In genomic region chr5:124453221-124454032, GRCh38 we compare ENCODE assay signal across 8 cellular contexts.
DNase-seq lines count a peak whose midpoint lies in the region; ATAC-seq, FAIRE-seq and TF ChIP-seq lines count a peak whose summit lies in the region.

No MANE protein-coding gene starts in this region.

- no peaks in the 10 kb centered on the region for H3K36me3 Mint-ChIP-seq in activated CD4-positive, alpha-beta T cell treated with anti-CD3 and anti-CD28 coated beads, Interleukin-2, amount 10 ng/mL, durations not matched to agents 24 days and 14 days (ENCODE audit: low read depth)
- H3K36me3 Mint-ChIP-seq in CD8-positive, alpha-beta T cell, result no peaks in the 10 kb centered on the region

- H2AFZ ChIP-seq in osteoblast (ENCODE audit: low read length), result no peak overlapping the region

- no peak overlapping the region for H3K27ac Mint-ChIP-seq in activated CD4-positive, alpha-beta T cell treated with anti-CD3 and anti-CD28 coated beads, Interleukin-2, amount 10 ng/mL, durations not matched to agents 24 days and 14 days
- H3K27ac Mint-ChIP-seq in CD8-positive, alpha-beta T cell, result no peak overlapping the region

- peaks cover 50% of the 10 kb centered on the region for H3K4me1 ChIP-seq in SJSA1 (replicated peaks)
- peaks cover 18% of the 10 kb centered on the region for H3K4me1 ChIP-seq in osteoblast (ENCODE audit: insufficient read depth, low read length)
- H3K4me1 ChIP-seq in mesendoderm (ENCODE audit: control insufficient read depth, low read depth, low read length), result no peaks in the 10 kb centered on the region
- H3K4me1 ChIP-seq in CD8-positive, alpha-beta T cell (ENCODE audit: insufficient read depth, low read length), result no peaks in the 10 kb centered on the region

- no peak overlapping the region for H4K8ac ChIP-seq in mesendoderm (ENCODE audit: low read depth, low read length)

- H3K4me3 ChIP-seq in SJSA1 (no peak overlapping the region), osteoblast (ENCODE audit: insufficient read depth, low read length) (no peak overlapping the region), mesendoderm (ENCODE audit: low read length) (no peak overlapping the region)
- H3K4me3 ChIP-seq in CD8-positive, alpha-beta T cell (ENCODE audit: low read depth, low read length), result no peak overlapping the region

- CTCF ChIA-PET in CD8-positive, alpha-beta T cell (lab: Charles Lee), result no interaction called here

- H3K36me3 ChIP-seq in SJSA1 (no peaks in the 10 kb centered on the region), osteoblast (ENCODE audit: insufficient read depth, low read length) (no peaks in the 10 kb centered on the region), mesendoderm (ENCODE audit: control insufficient read depth, insufficient read depth, low read length) (no peaks in the 10 kb centered on the region)
- H3K36me3 ChIP-seq in CD8-positive, alpha-beta T cell (ENCODE audit: insufficient read depth, low read length), result no peaks in the 10 kb centered on the region

- no peak overlapping the region for H3K4ac ChIP-seq in mesendoderm (ENCODE audit: low read depth, low read length)

- H3K4me1 Mint-ChIP-seq in activated CD4-positive, alpha-beta T cell treated with anti-CD3 and anti-CD28 coated beads, Interleukin-2, amount 10 ng/mL, durations not matched to agents 24 days and 14 days, result no peaks in the 10 kb centered on the region
- H3K4me1 Mint-ChIP-seq in CD8-positive, alpha-beta T cell (ENCODE audit: low read depth), result no peaks in the 10 kb centered on the region

- peak overlapping the region; percentile 49 for H3K4me2 ChIP-seq in osteoblast (ENCODE audit: insufficient read depth, low read length)
- H3K4me2 ChIP-seq in mesendoderm (ENCODE audit: low read length), result no peak overlapping the region

- FAIRE-seq in HTR-8/SVneo (lab: Jason Lieb, UNC), result no peak

- no peak overlapping the region for H3K56ac ChIP-seq in mesendoderm (ENCODE audit: low read length)

- no peak overlapping the region for H2BK5ac ChIP-seq in mesendoderm (ENCODE audit: low read length)

- H2BK15ac ChIP-seq in mesendoderm (replicated peaks; ENCODE audit: low read depth), result no peak overlapping the region

- DNase-seq in activated CD4-positive, alpha-beta T cell treated with anti-CD3 and anti-CD28 coated beads for 48 hours, result peak; percentile 4
- no peak for DNase-seq in activated CD4-positive, alpha-beta T cell treated with anti-CD3 and anti-CD28 coated beads, Interleukin-2, amount 10 ng/mL, durations not matched to agents 24 days and 14 days
- DNase-seq in SJSA1 (ENCODE audit: low read depth in 1 of 2, low spot score in 2 of 2) (peak; percentile 90 to 96), osteoblast (ENCODE audit: insufficient read length, low spot score, missing footprints) (peak; percentile 79), mesendoderm (no peak), HTR-8/SVneo (ENCODE audit: insufficient read length, low spot score) (no peak)
- DNase-seq in CD8-positive, alpha-beta T cell, result no peak

- H3K9me3 ChIP-seq in SJSA1 (replicated peaks) (no peaks in the 10 kb centered on the region), osteoblast (ENCODE audit: low read depth, low read length) (no peaks in the 10 kb centered on the region)
- no peaks in the 10 kb centered on the region for H3K9me3 ChIP-seq in CD8-positive, alpha-beta T cell (ENCODE audit: low read length)

- no peak for TF ChIP-seq CTCF in osteoblast (IDR thresholded peaks at IDR 0.05; ENCODE audit: extremely low read depth, low read depth, low read length)
- TF ChIP-seq CTCF in CD8-positive, alpha-beta T cell (IDR thresholded peaks at IDR 0.05), result no peak

- no peak overlapping the region for H3K18ac ChIP-seq in mesendoderm (ENCODE audit: low read length)

- H4K5ac ChIP-seq in mesendoderm (ENCODE audit: low read length), result no peak overlapping the region

- intact Hi-C loops in activated CD4-positive, alpha-beta T cell treated with anti-CD3 and anti-CD28 coated beads, Interleukin-2, amount 10 ng/mL, durations not matched to agents 24 days and 14 days (cut with micrococcal nuclease), result no loop called here
- intact Hi-C loops in CD8-positive, alpha-beta T cell (cut with DNase I, micrococcal nuclease), result no loop called here

- POLR2A ChIA-PET in CD8-positive, alpha-beta T cell (lab: Charles Lee), result no interaction called here

- H3K23ac ChIP-seq in mesendoderm (ENCODE audit: low read length), result no peak overlapping the region

- peak overlapping the region; percentile 79 for H3K27ac ChIP-seq in SJSA1
- H3K27ac ChIP-seq in osteoblast (ENCODE audit: low read depth, low read length), result peak overlapping the region; percentile 74
- H3K27ac ChIP-seq in mesendoderm (ENCODE audit: low read depth, low read length), result no peak overlapping the region
- H3K27ac ChIP-seq in CD8-positive, alpha-beta T cell (ENCODE audit: low read depth, low read length), result no peak overlapping the region

- no peaks in the 10 kb centered on the region for H3K9me3 Mint-ChIP-seq in activated CD4-positive, alpha-beta T cell treated with anti-CD3 and anti-CD28 coated beads, Interleukin-2, amount 10 ng/mL, durations not matched to agents 24 days and 14 days
- no peaks in the 10 kb centered on the region for H3K9me3 Mint-ChIP-seq in CD8-positive, alpha-beta T cell

- WGBS in mesendoderm (ENCODE audit: extremely low coverage, insufficient coverage, low lambda C conversion rate), result no CpG with 5 or more reads among the region's 5 CpGs

- H2BK120ac ChIP-seq in mesendoderm (ENCODE audit: low read depth, low read length), result no peak overlapping the region

- ATAC-seq in HG02943 (IDR thresholded peaks at IDR 0.05; ENCODE audit: low read depth, unreplicated experiment), result peak; percentile 98
- ATAC-seq in CD8-positive, alpha-beta T cell, result no peak

- no peaks in the 10 kb centered on the region for H4K20me1 ChIP-seq in osteoblast (ENCODE audit: insufficient read depth, low read length)

- no peaks in the 10 kb centered on the region for H3K79me1 ChIP-seq in mesendoderm (ENCODE audit: low read length)

- no peaks in the 10 kb centered on the region for H3K79me2 ChIP-seq in osteoblast (ENCODE audit: insufficient read depth, low read length)
- H3K79me2 ChIP-seq in mesendoderm (ENCODE audit: control insufficient read depth, insufficient read depth, low read length), result no peaks in the 10 kb centered on the region

- H3K4me3 Mint-ChIP-seq in activated CD4-positive, alpha-beta T cell treated with anti-CD3 and anti-CD28 coated beads, Interleukin-2, amount 10 ng/mL, durations not matched to agents 24 days and 14 days, result no peak overlapping the region
- H3K4me3 Mint-ChIP-seq in CD8-positive, alpha-beta T cell, result no peak overlapping the region

- no peak overlapping the region for H3K9ac ChIP-seq in mesendoderm (ENCODE audit: low read length)

- H2AK5ac ChIP-seq in mesendoderm (ENCODE audit: low read length), result no peak overlapping the region

- H3K27me3 Mint-ChIP-seq in activated CD4-positive, alpha-beta T cell treated with anti-CD3 and anti-CD28 coated beads, Interleukin-2, amount 10 ng/mL, durations not matched to agents 24 days and 14 days, result no peaks in the 10 kb centered on the region
- no peaks in the 10 kb centered on the region for H3K27me3 Mint-ChIP-seq in CD8-positive, alpha-beta T cell (ENCODE audit: low read depth)

- H3K27me3 ChIP-seq in SJSA1 (replicated peaks), result no peaks in the 10 kb centered on the region
- H3K27me3 ChIP-seq in osteoblast (ENCODE audit: insufficient read depth, low read length), result no peaks in the 10 kb centered on the region
- no peaks in the 10 kb centered on the region for H3K27me3 ChIP-seq in mesendoderm (ENCODE audit: insufficient read depth, low read length, poor library complexity)
- H3K27me3 ChIP-seq in CD8-positive, alpha-beta T cell (ENCODE audit: insufficient read depth, low read length), result no peaks in the 10 kb centered on the region

Comparison
In these comparisons a context has a peak if more than half of its experiments do, and no peak if none do; other contexts are left out.
1. DNase-seq: peak in activated CD4-positive, alpha-beta T cell treated with anti-CD3 and anti-CD28 coated beads for 48 hours (single experiment), SJSA1 (2 of 2) and osteoblast (single experiment); none in activated CD4-positive, alpha-beta T cell treated with anti-CD3 and anti-CD28 coated beads, Interleukin-2, amount 10 ng/mL, durations not matched to agents 24 days and 14 days (single experiment), mesendoderm (single experiment), HTR-8/SVneo (single experiment) and CD8-positive, alpha-beta T cell (0 of 7).
2. H3K27ac ChIP-seq: peak in SJSA1 (single experiment) and osteoblast (single experiment); none in mesendoderm (single experiment) and CD8-positive, alpha-beta T cell (single experiment).